Comparison of ENCODE assay signal across 18 cellular contexts in the genomic region with DNA sequence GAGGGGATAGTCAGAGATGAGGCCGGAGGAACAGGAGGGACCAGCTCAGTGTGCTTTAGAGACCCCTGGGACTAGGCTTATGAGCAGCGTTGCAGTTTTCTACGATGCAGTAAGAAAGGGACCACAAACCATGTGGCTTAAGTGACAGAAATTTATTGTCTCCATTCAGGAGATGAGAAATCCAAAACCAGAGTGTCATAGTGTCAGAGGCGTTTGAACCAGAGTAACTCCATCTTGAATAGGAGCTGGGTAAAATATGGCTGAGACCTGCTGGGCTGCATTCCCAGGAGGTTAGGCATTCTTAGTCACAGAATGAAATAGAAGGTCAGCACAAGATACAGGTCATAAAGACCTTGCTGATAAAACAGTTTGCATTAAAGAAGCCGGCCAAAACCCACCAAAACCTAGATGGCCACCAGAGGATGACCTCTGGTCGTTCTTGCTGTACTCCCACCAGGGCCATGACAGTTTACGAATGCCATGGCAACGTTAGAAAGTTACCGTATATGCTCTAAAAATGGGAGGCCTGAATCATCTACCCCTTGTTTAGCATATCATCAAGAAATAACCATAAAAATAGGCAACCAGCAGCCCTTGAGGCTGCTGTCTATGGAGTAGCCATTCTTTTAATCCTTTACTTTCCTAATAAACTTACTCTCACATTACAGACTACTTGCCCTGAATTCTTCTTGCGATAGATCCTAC.
"Had no signal": no experiment of that assay in that cellular context is flagged by ENCODE, and none has a peak within 500 bp of the region (broad histone marks: within the 10 kb centered on the region; RNA-seq: fewer than 3 reads in every experiment).

No MANE protein-coding gene starts in this region.

- H3K36me3 Mint-ChIP-seq: activated naive CD8-positive, alpha-beta T cell; natural killer cell treated with Interleukin-12 subunit alpha and Interleukin-12 subunit beta and Interleukin-15 and Interleukin-18, amount 100 ng/mL, for 72 hours had no signal

- H3K36me3 ChIP-seq: cardiac muscle cell, lower lobe of right lung, sigmoid colon, thyroid gland, WERI-Rb-1 had no signal

- H3K27ac Mint-ChIP-seq: activated naive CD8-positive, alpha-beta T cell; activated T-helper 1 cell treated with anti-CD3 and anti-CD28 coated beads, Interleukin-12 subunit alpha, Interleukin-12 subunit beta, Interleukin-2, Interleukin-4 antibody, amounts not matched to agents 30 ng/mL and 10 ng/mL and 1 ng/mL, durations not matched to agents 14 hours and 24 hours and 36 hours; natural killer cell treated with Interleukin-12 subunit alpha and Interleukin-12 subunit beta and Interleukin-15 and Interleukin-18, amount 100 ng/mL, for 72 hours had no signal

- DNase-seq: activated CD4-positive, alpha-beta T cell treated with anti-CD3 and anti-CD28 coated beads for 1 hour; activated CD4-positive, alpha-beta T cell treated with anti-CD3 and anti-CD28 coated beads, Interleukin-2, amount 50 U/mL, for 4 hours; activated gamma-delta T cell treated with Interleukin-2 at 50 U/mL for 16 hours; amniotic stem cell; dorsolateral prefrontal cortex; left cardiac atrium; lower lobe of right lung; nucleus accumbens; sigmoid colon; stimulated activated naive CD4-positive, alpha-beta T cell treated with Interleukin-2 at 50 U/mL for 16 hours; thyroid gland; WERI-Rb-1 had no signal

- H3K27ac ChIP-seq: cardiac muscle cell, dorsolateral prefrontal cortex, foreskin keratinocyte, hepatocyte, lower lobe of right lung, sigmoid colon, thyroid gland, WERI-Rb-1 had no signal

- H3K9me3 Mint-ChIP-seq: activated T-helper 1 cell treated with anti-CD3 and anti-CD28 coated beads, Interleukin-12 subunit alpha, Interleukin-12 subunit beta, Interleukin-2, Interleukin-4 antibody, amounts not matched to agents 30 ng/mL and 10 ng/mL and 1 ng/mL, durations not matched to agents 14 hours and 24 hours and 36 hours; natural killer cell treated with Interleukin-12 subunit alpha and Interleukin-12 subunit beta and Interleukin-15 and Interleukin-18, amount 100 ng/mL, for 72 hours had no signal

- H2AFZ ChIP-seq: hepatocyte had no signal

- ATAC-seq: foreskin keratinocyte; left cardiac atrium; lower lobe of right lung; natural killer cell treated with Interleukin-12 subunit alpha and Interleukin-12 subunit beta and Interleukin-15 and Interleukin-18, amount 100 ng/mL, for 72 hours had no signal

- H3K4me2 ChIP-seq: hepatocyte had no signal

- H3K27me3 ChIP-seq: cardiac muscle cell, foreskin keratinocyte, hepatocyte, sigmoid colon, thyroid gland had no signal

- H3K27me3 Mint-ChIP-seq: natural killer cell treated with Interleukin-12 subunit alpha and Interleukin-12 subunit beta and Interleukin-15 and Interleukin-18, amount 100 ng/mL, for 72 hours had no signal

- H3K4me3 Mint-ChIP-seq: activated naive CD8-positive, alpha-beta T cell; activated T-helper 1 cell treated with anti-CD3 and anti-CD28 coated beads, Interleukin-12 subunit alpha, Interleukin-12 subunit beta, Interleukin-2, Interleukin-4 antibody, amounts not matched to agents 30 ng/mL and 10 ng/mL and 1 ng/mL, durations not matched to agents 14 hours and 24 hours and 36 hours; natural killer cell treated with Interleukin-12 subunit alpha and Interleukin-12 subunit beta and Interleukin-15 and Interleukin-18, amount 100 ng/mL, for 72 hours had no signal

- H3K9me3 ChIP-seq: lower lobe of right lung, sigmoid colon, thyroid gland had no signal

- H3K4me3 ChIP-seq: cardiac muscle cell, dorsolateral prefrontal cortex, hepatocyte, lower lobe of right lung, sigmoid colon, thyroid gland had no signal

- H3K79me2 ChIP-seq: hepatocyte had no signal
